Comparison of ENCODE assay signal across 8 cellular contexts in genomic region chr9:86281577-86282076, GRCh38. TPM values are rescaled to one million over a fixed set of nuclear protein-coding genes. Genes with fewer than 3 reads are reported as not detected.
DNase-seq lines count a peak whose midpoint lies in the region; ATAC-seq and TF ChIP-seq lines count a peak whose summit lies in the region.

No MANE protein-coding gene starts in this region.

- DNase-seq in T-helper 1 cell (no peak), OCI-LY7 (ENCODE audit: low spot score) (no peak), GM10248 (ENCODE audit: extremely low spot score) (no peak), occipital lobe (lab: John Stamatoyannopoulos, UW) (no peak)
- DNase-seq in effector memory CD4-positive, alpha-beta T cell: no peak
- DNase-seq in natural killer cell treated with Interleukin-12 subunit alpha and Interleukin-12 subunit beta and Interleukin-15 and Interleukin-18, amount 100 ng/mL, for 72 hours (ENCODE audit: low spot score): no peak

- H3K27me3 ChIP-seq in effector memory CD4-positive, alpha-beta T cell (replicated peaks; ENCODE audit: control insufficient read depth, insufficient read depth, low read length, poor library complexity, severe bottlenecking): no peaks in the 10 kb centered on the region

- H3K4me2 ChIP-seq in OCI-LY7 (ENCODE audit: low read length): peak overlapping the region; percentile 91

- H3K27ac ChIP-seq in OCI-LY7 (ENCODE audit: low read depth, low read length, poor library complexity, severe bottlenecking): peak overlapping the region; percentile 76
- peak overlapping the region; percentile 95 for H3K27ac ChIP-seq in effector memory CD4-positive, alpha-beta T cell (ENCODE audit: insufficient read depth, low read length, poor library complexity, severe bottlenecking)

- peak; percentile 28 for ATAC-seq in HG02623 (IDR thresholded peaks at IDR 0.05; ENCODE audit: unreplicated experiment)
- no peak for ATAC-seq in natural killer cell treated with Interleukin-12 subunit alpha and Interleukin-12 subunit beta and Interleukin-15 and Interleukin-18, amount 100 ng/mL, for 72 hours

- BruUV-seq in OCI-LY7 (replicated peaks; lab: Mats Ljungman, UMichigan): no TSS peak

- peaks cover 18% of the 10 kb centered on the region for H4K20me1 ChIP-seq in OCI-LY7 (ENCODE audit: insufficient read depth, low read length)

- H3K27ac Mint-ChIP-seq in T-helper 1 cell treated with Interleukin-12 subunit alpha and Interleukin-12 subunit beta and Interleukin-4 antibody, amounts not matched to agents 30 μg/mL and 1 μg/mL, for 36 hours: peak overlapping the region; percentile 86
- H3K27ac Mint-ChIP-seq in natural killer cell treated with Interleukin-12 subunit alpha and Interleukin-12 subunit beta and Interleukin-15 and Interleukin-18, amount 100 ng/mL, for 72 hours: peak overlapping the region; percentile 91 to 94

- intact Hi-C loops in OCI-LY7 (cut with micrococcal nuclease; ENCODE audit: unreplicated experiment): loop anchor here (2.0 kb wide), 1 partner anchor 73 kb away; the partner anchor contains the start of gene TUT7

- no peaks in the 10 kb centered on the region for H3K9me3 ChIP-seq in OCI-LY7 (ENCODE audit: low read length)
- H3K9me3 ChIP-seq in effector memory CD4-positive, alpha-beta T cell (ENCODE audit: control insufficient read depth, low read length): no peaks in the 10 kb centered on the region

- H2AFZ ChIP-seq in OCI-LY7 (ENCODE audit: low read length): peak overlapping the region; percentile 95; the same call in 1 of the 2 replicates

- H3K9me3 Mint-ChIP-seq in T-helper 1 cell treated with Interleukin-12 subunit alpha and Interleukin-12 subunit beta and Interleukin-4 antibody, amounts not matched to agents 30 μg/mL and 1 μg/mL, for 36 hours: no peaks in the 10 kb centered on the region
- H3K9me3 Mint-ChIP-seq in natural killer cell treated with Interleukin-12 subunit alpha and Interleukin-12 subunit beta and Interleukin-15 and Interleukin-18, amount 100 ng/mL, for 72 hours: no peaks in the 10 kb centered on the region

- H3K79me2 ChIP-seq in OCI-LY7 (ENCODE audit: insufficient read depth, low read depth, low read length): peaks cover 49% of the 10 kb centered on the region

- no peaks in the 10 kb centered on the region for H3K27me3 Mint-ChIP-seq in T-helper 1 cell treated with Interleukin-12 subunit alpha and Interleukin-12 subunit beta and Interleukin-4 antibody, amounts not matched to agents 30 μg/mL and 1 μg/mL, for 36 hours (ENCODE audit: low read depth)
- no peaks in the 10 kb centered on the region for H3K27me3 Mint-ChIP-seq in natural killer cell treated with Interleukin-12 subunit alpha and Interleukin-12 subunit beta and Interleukin-15 and Interleukin-18, amount 100 ng/mL, for 72 hours

- POLR2A ChIA-PET in OCI-LY7 (lab: Charles Lee) (interaction anchor here (0.6 to 1.3 kb wide), 3 partner anchors 38 to 76 kb away, joined by 3 read pairs; no protein-coding TSS in a partner anchor), GM10248 (lab: Yijun Ruan, JAX) (no interaction called here)

- H3K36me3 Mint-ChIP-seq in T-helper 1 cell treated with Interleukin-12 subunit alpha and Interleukin-12 subunit beta and Interleukin-4 antibody, amounts not matched to agents 30 μg/mL and 1 μg/mL, for 36 hours (ENCODE audit: low read depth): peaks cover 9% of the 10 kb centered on the region
- no peaks in the 10 kb centered on the region for H3K36me3 Mint-ChIP-seq in natural killer cell treated with Interleukin-12 subunit alpha and Interleukin-12 subunit beta and Interleukin-15 and Interleukin-18, amount 100 ng/mL, for 72 hours

- H3K9me2 ChIP-seq in OCI-LY7 (ENCODE audit: insufficient read depth, low read length): no peaks in the 10 kb centered on the region

- H3K4me3 Mint-ChIP-seq in T-helper 1 cell treated with Interleukin-12 subunit alpha and Interleukin-12 subunit beta and Interleukin-4 antibody, amounts not matched to agents 30 μg/mL and 1 μg/mL, for 36 hours: peak overlapping the region; percentile 90
- H3K4me3 Mint-ChIP-seq in natural killer cell treated with Interleukin-12 subunit alpha and Interleukin-12 subunit beta and Interleukin-15 and Interleukin-18, amount 100 ng/mL, for 72 hours: peak overlapping the region; percentile 94

- TF ChIP-seq CTCF in OCI-LY7 (conservative IDR thresholded peaks at IDR 0.05; ENCODE audit: low read length) (no peak), GM10248 (IDR thresholded peaks at IDR 0.05; ENCODE audit: control extremely low read depth, extremely low read depth, low read depth, missing control alignments) (no peak)

- H3K4me1 Mint-ChIP-seq in T-helper 1 cell treated with Interleukin-12 subunit alpha and Interleukin-12 subunit beta and Interleukin-4 antibody, amounts not matched to agents 30 μg/mL and 1 μg/mL, for 36 hours (ENCODE audit: low read depth): peaks cover 36% of the 10 kb centered on the region
- H3K4me1 Mint-ChIP-seq in natural killer cell treated with Interleukin-12 subunit alpha and Interleukin-12 subunit beta and Interleukin-15 and Interleukin-18, amount 100 ng/mL, for 72 hours (ENCODE audit: low read depth in 2 of 2): peaks cover 31 to 35% of the 10 kb centered on the region in 2 donors

- peak overlapping the region; percentile 89 for H3K4me3 ChIP-seq in OCI-LY7 (ENCODE audit: low read depth, low read length, poor library complexity, severe bottlenecking)
- H3K4me3 ChIP-seq in effector memory CD4-positive, alpha-beta T cell (ENCODE audit: insufficient read depth, low read depth, low read length, poor library complexity, severe bottlenecking): peak overlapping the region; percentile 83

- CTCF ChIA-PET in OCI-LY7 (lab: Charles Lee; ENCODE audit: unreplicated experiment) (no interaction called here), GM10248 (lab: Yijun Ruan, JAX) (interaction anchor here (1.0 to 1.5 kb wide), 2 partner anchors 79 to 133 kb away, joined by 3 read pairs; no protein-coding TSS in a partner anchor)

- H3K4me1 ChIP-seq in OCI-LY7 (ENCODE audit: insufficient read depth, low read length, poor library complexity, severe bottlenecking): peaks cover 27% of the 10 kb centered on the region
- H3K4me1 ChIP-seq in effector memory CD4-positive, alpha-beta T cell (ENCODE audit: control insufficient read depth, insufficient read depth, low read length, poor library complexity, severe bottlenecking): peaks cover 9% of the 10 kb centered on the region

- H3K36me3 ChIP-seq in OCI-LY7 (ENCODE audit: insufficient read depth, low read length): peaks cover 20% of the 10 kb centered on the region
- no peaks in the 10 kb centered on the region for H3K36me3 ChIP-seq in effector memory CD4-positive, alpha-beta T cell (ENCODE audit: control insufficient read depth, insufficient read depth, low read length)

RNA-seq across cellular contexts. Expression of gene ISCA1, which starts 0.7 kb away (rescaled TPM):
- 20.6 and 21.8 TPM in 2 replicates for total RNA-seq in OCI-LY7 (2014; rRNA removed; shearing (Covaris generic))
- total RNA-seq in OCI-LY7 (2022) (24.0 and 26.1 TPM in 2 replicates), occipital lobe (94.2 TPM)
- 10 to 100 TPM; 18.9 to 20.9 TPM for total RNA-seq in natural killer cell treated with Interleukin-12 subunit alpha and Interleukin-12 subunit beta and Interleukin-15 and Interleukin-18, amount 100 ng/mL, for 72 hours

RNA-seq across cellular contexts. Expression of gene C9orf153, which starts 22.2 kb away (rescaled TPM):
- total RNA-seq in OCI-LY7 (2014; rRNA removed; shearing (Covaris generic)): 0.16 TPM in 1 of 2 replicates, not detected in the other
- total RNA-seq in OCI-LY7 (2022) (0.27 and 0.31 TPM in 2 replicates), occipital lobe (0.62 TPM)
- under 1 TPM in 1 of 2 donors, not detected in 1; 0.43 TPM for total RNA-seq in natural killer cell treated with Interleukin-12 subunit alpha and Interleukin-12 subunit beta and Interleukin-15 and Interleukin-18, amount 100 ng/mL, for 72 hours
